Comparison of ENCODE assay signal across 8 cellular contexts in the genomic region with DNA sequence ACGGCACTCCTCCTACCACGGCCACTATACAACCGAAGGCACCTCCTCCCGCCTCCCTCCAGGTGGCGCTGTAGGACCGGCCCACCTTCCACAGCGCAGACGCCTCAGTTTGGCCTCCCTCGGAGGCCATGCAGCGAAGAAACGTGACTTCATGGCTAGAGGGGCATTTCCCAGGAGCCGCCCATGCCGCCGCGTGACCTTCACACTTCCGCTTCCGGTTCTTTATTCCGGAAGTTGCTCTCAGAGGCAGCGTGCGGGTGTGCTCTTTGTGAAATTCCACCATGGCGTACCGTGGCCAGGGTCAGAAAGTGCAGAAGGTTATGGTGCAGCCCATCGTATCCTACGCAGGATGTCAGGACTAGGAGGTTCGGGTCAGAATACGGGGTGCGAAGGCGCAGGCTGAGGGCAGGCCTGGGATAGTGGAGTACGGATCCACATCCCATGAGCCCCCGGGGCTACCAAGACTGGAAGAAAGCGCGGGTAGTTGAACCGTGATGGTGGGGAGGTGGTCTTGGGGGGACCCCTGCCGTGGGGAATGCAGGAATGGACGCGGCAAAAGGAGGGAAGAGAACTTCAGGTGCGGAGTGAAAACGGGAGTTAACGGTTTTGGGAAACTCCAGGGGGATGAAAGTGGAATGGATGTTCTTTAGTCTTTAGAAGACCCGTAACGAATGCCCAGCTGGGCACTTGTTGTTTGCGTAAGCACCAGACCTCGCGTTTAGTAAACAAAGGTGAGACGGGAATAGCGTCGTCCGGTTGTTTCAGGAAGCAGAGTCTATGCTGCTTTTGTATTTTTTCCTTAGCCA. TPM values are rescaled to one million over a fixed set of nuclear protein-coding genes. Genes with fewer than 3 reads are reported as not detected.
DNase-seq lines count a peak whose midpoint lies in the region; ATAC-seq and TF ChIP-seq lines count a peak whose summit lies in the region.

A gene (plus strand): TSS at position 221 of the 806 bp plus-strand sequence. CDS start 61 bp downstream, at position 282.

- peak; percentile 97 for ATAC-seq in HG02870 (IDR thresholded peaks at IDR 0.05; ENCODE audit: unreplicated experiment)
- peak; percentile 98 to 99 (median 99) for ATAC-seq in heart right ventricle
- ATAC-seq in upper lobe of right lung, result peak; percentile 100

- peak within 1 kb of the TSS in 4 of 5 donors; percentile 46 to 85 (median 76) for H3K27ac ChIP-seq in adrenal gland
- peak within 1 kb of the TSS in 9 of 10 donors; percentile 49 to 85 (median 70) for H3K27ac ChIP-seq in heart right ventricle
- H3K27ac ChIP-seq in upper lobe of right lung, result peak within 1 kb of the TSS; percentile 74

- TF ChIP-seq CTCF in GM13976 (IDR thresholded peaks at IDR 0.05; ENCODE audit: borderline replicate concordance, control extremely low read depth, extremely low read depth, insufficient read depth, missing control alignments) (peak; percentile 95), adrenal gland (IDR thresholded peaks at IDR 0.05) (peak; percentile 90 to 100 (median 98)), heart right ventricle (IDR thresholded peaks at IDR 0.05) (peak; percentile 83 to 98 (median 97)), upper lobe of right lung (IDR thresholded peaks at IDR 0.05) (peak; percentile 92)

- peak in 1 of 2 donors; percentile 39 for TF ChIP-seq POLR2A in adrenal gland (IDR thresholded peaks at IDR 0.05)

- in situ Hi-C loops in GM13976 (cut with MboI; ENCODE audit: low sequenced_read_pairs, unreplicated experiment), result no loop called here

- H3K36me3 ChIP-seq in adrenal gland (replicated peaks in 1 of 2) (peaks cover 0 to 31% of the 10 kb centered on the region in 2 donors), heart right ventricle (peaks cover 0 to 41% (median 22%) of the 10 kb centered on the region in 9 donors), upper lobe of right lung (peaks cover 32% of the 10 kb centered on the region)

- intact Hi-C loops in adrenal gland (cut with DNase I), result loop anchor here in 1 of 2 donors (10.0 kb wide), 1 partner anchor 343 kb away; no protein-coding TSS in a partner anchor
- intact Hi-C loops in heart right ventricle (cut with DNase I), result loop anchor here in 6 of 10 donors (1.0 to 10.0 kb wide), 9 partner anchors 213 to 503 kb away; no protein-coding TSS in a partner anchor
- intact Hi-C loops in posterior vena cava (cut with DNase I), result loop anchor here (2.0 to 10.0 kb wide), 3 partner anchors 265 to 503 kb away; no protein-coding TSS in a partner anchor
- intact Hi-C loops in upper lobe of right lung (cut with DNase I), result loop anchor here (5.0 kb wide), 1 partner anchor 271 kb away; no protein-coding TSS in a partner anchor

- 0% methylated on average over 32 to 48 of the region's 48 CpGs for WGBS in adrenal gland, 4 donors
- 0 to 1% methylated on average over 48 of the region's 48 CpGs for WGBS in heart right ventricle, 2 donors

- no peaks in the 10 kb centered on the region for H3K9me3 ChIP-seq in adrenal gland (replicated peaks in 1 of 3)
- no peaks in the 10 kb centered on the region for H3K9me3 ChIP-seq in heart right ventricle
- H3K9me3 ChIP-seq in upper lobe of right lung, result no peaks in the 10 kb centered on the region

- H3K4me3 ChIP-seq in adrenal gland (peak within 1 kb of the TSS; percentile 36 to 91 (median 72)), heart right ventricle (peak within 1 kb of the TSS; percentile 43 to 90 (median 82)), upper lobe of right lung (peak within 1 kb of the TSS; percentile 100)

- no peaks in the 10 kb centered on the region for H3K27me3 ChIP-seq in adrenal gland
- no peaks in the 10 kb centered on the region for H3K27me3 ChIP-seq in heart right ventricle
- H3K27me3 ChIP-seq in upper lobe of right lung, result no peaks in the 10 kb centered on the region

- H3K4me1 ChIP-seq in adrenal gland (replicated peaks in 1 of 2) (peaks cover 15 to 18% of the 10 kb centered on the region in 2 donors), heart right ventricle (peaks cover 8 to 27% (median 16%) of the 10 kb centered on the region in 9 donors), upper lobe of right lung (peaks cover 13% of the 10 kb centered on the region)

- DNase-seq in GM13976 (ENCODE audit: low spot score), result peak; percentile 94
- peak; percentile 97 for DNase-seq in NCI-H146 (lab: John Stamatoyannopoulos, UW)
- peak; percentile 93 to 98 (median 97) for DNase-seq in T-helper 1 cell
- peak; percentile 96 to 98 (median 97) for DNase-seq in adrenal gland
- peak; percentile 94 to 96 for DNase-seq in heart right ventricle
- peak; percentile 99 for DNase-seq in posterior vena cava (ENCODE audit: low spot score)
- peak; percentile 97 for DNase-seq in upper lobe of right lung

RNA-seq across cellular contexts. Expression of the gene that starts here (rescaled TPM):
- total RNA-seq in adrenal gland (100 to 1,000 TPM in 1 of 8 donors, 10 to 100 TPM in 7; 30.1 to 102 (median 67.2) TPM), heart right ventricle (10 to 100 TPM; 41.6 to 70.6 (median 50.4) TPM), posterior vena cava (10 to 100 TPM; 72.3 to 79.5 TPM), upper lobe of right lung (58.0 TPM)
- polyA plus RNA-seq in adrenal gland (100 to 1,000 TPM in 1 of 3 donors, 10 to 100 TPM in 2; 54.5 to 146 (median 72.1) TPM), heart right ventricle (100 to 1,000 TPM in 1 of 2 donors, 10 to 100 TPM in 1; 33.1 to 118 TPM)

Comparison
In these comparisons a context has a peak if more than half of its experiments do, and no peak if none do; other contexts are left out.
1. Peak in every context shown above with its lines: DNase-seq, ATAC-seq, H3K4me3 ChIP-seq and H3K27ac ChIP-seq.